In genomic region chr19:57389730-57390598, GRCh38 we compare ENCODE assay signal across 8 cellular contexts. TPM values are rescaled to one million over a fixed set of nuclear protein-coding genes. Genes with fewer than 3 reads are reported as not detected.
DNase-seq lines count a peak whose midpoint lies in the region; ATAC-seq and TF ChIP-seq lines count a peak whose summit lies in the region.

Gene ZNF548 (plus strand): TSS chr19:57389854. CDS start chr19:57390100, 246 bp downstream.

- ATAC-seq in GM19463 (IDR thresholded peaks at IDR 0.05; ENCODE audit: unreplicated experiment) (peak; percentile 98), lung (ENCODE audit: insufficient read depth, low FRiP score) (peak; percentile 98)

- WGBS in ectodermal cell, 2 experiments, result 1% methylated on average over 50 of the region's 50 CpGs
- WGBS in lung, 2 donors, result 1% methylated on average over 46 to 50 of the region's 50 CpGs

- H3K27me3 ChIP-seq in ectodermal cell (ENCODE audit: control insufficient read depth, insufficient read depth, low read length, poor library complexity, severe bottlenecking), result peaks cover 7% of the 10 kb centered on the region
- no peaks in the 10 kb centered on the region for H3K27me3 ChIP-seq in lung (ENCODE audit: control insufficient read depth, insufficient read depth)

- H3K9me3 ChIP-seq in ectodermal cell (ENCODE audit: control insufficient read depth, low read length), result no peaks in the 10 kb centered on the region
- H3K9me3 ChIP-seq in lung (ENCODE audit: control insufficient read depth in 2 of 2, insufficient read depth in 1 of 2, low read length in 1 of 2), result peaks cover 0 to 7% of the 10 kb centered on the region in 2 donors

- H3K4me1 ChIP-seq in ectodermal cell (ENCODE audit: control insufficient read depth, insufficient read depth, low read length) (peaks cover 6% of the 10 kb centered on the region), lung (ENCODE audit: control insufficient read depth in 2 of 2, insufficient read depth in 2 of 2, low read length in 2 of 2) (peaks cover 2 to 8% of the 10 kb centered on the region in 2 donors)

- peak within 1 kb of the TSS; percentile 99 for H3K27ac ChIP-seq in ectodermal cell (ENCODE audit: insufficient read depth, low read depth, low read length, poor library complexity, severe bottlenecking)
- peak within 1 kb of the TSS; percentile 90 to 97 for H3K27ac ChIP-seq in lung (ENCODE audit: low read depth in 1 of 2, low read length in 1 of 2)

- H3K4me3 ChIP-seq in ectodermal cell (ENCODE audit: insufficient read depth, low read depth, low read length), result peak within 1 kb of the TSS; percentile 96
- peak within 1 kb of the TSS; percentile 97 for H3K4me3 ChIP-seq in lung

- peak; percentile 1 for TF ChIP-seq CTCF in lung (IDR thresholded peaks at IDR 0.05; ENCODE audit: control extremely low read depth, extremely low read depth)

- DNase-seq in CMK (ENCODE audit: low read depth) (peak; percentile 98), HPDE6-E6E7 (ENCODE audit: extremely low spot score) (peak; percentile 93), NK-92 (lab: John Stamatoyannopoulos, UW; ENCODE audit: unreplicated experiment) (peak; percentile 91), lung (ENCODE audit: low spot score) (peak; percentile 95)
- peak; percentile 95 to 97 for DNase-seq in activated CD8-positive, alpha-beta memory T cell treated with anti-CD3 and anti-CD28 coated beads for 1 hour (ENCODE audit: extremely low read depth in 1 of 2, low read depth in 1 of 2)
- DNase-seq in stimulated activated CD4-positive, alpha-beta T cell treated with anti-CD3 and anti-CD28 coated beads, TNF-alpha, amount 100 ng/mL, for 4 hours (ENCODE audit: low read depth in 3 of 3), result peak; percentile 91 to 93 (median 93)

- H3K36me3 ChIP-seq in ectodermal cell (ENCODE audit: control insufficient read depth, insufficient read depth, low read length) (peaks cover 3% of the 10 kb centered on the region), lung (ENCODE audit: control insufficient read depth in 2 of 2, insufficient read depth in 2 of 2, low read length in 2 of 2) (peaks cover 4 to 5% of the 10 kb centered on the region in 2 donors)

RNA-seq across cellular contexts. Expression of gene ZNF548, which starts in this region (rescaled TPM):
- polyA plus RNA-seq in ectodermal cell (2013, experiment 1 of 4), result 16.2 TPM
- 16.1 TPM for polyA plus RNA-seq in ectodermal cell (2013, experiment 2 of 4)
- 12.5 TPM for polyA plus RNA-seq in ectodermal cell (2013, experiment 3 of 4)
- 13.0 TPM for polyA plus RNA-seq in ectodermal cell (2013, experiment 4 of 4)
- 10 to 100 TPM; 14.9 to 35.7 TPM for total RNA-seq in lung
- 1 to 10 TPM; 5.6 to 6.8 TPM for polyA plus RNA-seq in lung

Comparison
In these comparisons a context has a peak if more than half of its experiments do, and no peak if none do; other contexts are left out.
1. Peak in every context shown above with its lines: DNase-seq, ATAC-seq, H3K4me3 ChIP-seq and H3K27ac ChIP-seq.